ENCODE assay signal across 1 cellular context in genomic region chr21:41453761-41454160, GRCh38.
TF ChIP-seq lines count a peak whose summit lies in the region.

No MANE protein-coding gene starts in this region.

TF ChIP-seq in GM23338, 12 proteins besides CTCF, POLR2A, EP300 and RAD21 (continued from another document):
- TF ChIP-seq ZNF462 (CRISPR knock-in tag; IDR thresholded peaks at IDR 0.05), result no peak
- no peak for TF ChIP-seq CREB1 (CRISPR knock-in tag; IDR thresholded peaks at IDR 0.05; ENCODE audit: low read depth)
- TF ChIP-seq ZNF331 (CRISPR knock-in tag; IDR thresholded peaks at IDR 0.05; ENCODE audit: low read depth), result no peak
- no peak for TF ChIP-seq ZNF114 (CRISPR knock-in tag; IDR thresholded peaks at IDR 0.05)
- TF ChIP-seq EZH2 (IDR thresholded peaks at IDR 0.05; ENCODE audit: low read depth, unreplicated experiment), result no peak
- TF ChIP-seq NANOG (IDR thresholded peaks at IDR 0.05; ENCODE audit: borderline replicate concordance), result no peak
- TF ChIP-seq POLR2AphosphoS5 (IDR thresholded peaks at IDR 0.05; ENCODE audit: low read depth), result no peak
- no peak for TF ChIP-seq JUNB (IDR thresholded peaks at IDR 0.05; ENCODE audit: unreplicated experiment)
